ENCODE assay signal across 21 cellular contexts in the genomic region with DNA sequence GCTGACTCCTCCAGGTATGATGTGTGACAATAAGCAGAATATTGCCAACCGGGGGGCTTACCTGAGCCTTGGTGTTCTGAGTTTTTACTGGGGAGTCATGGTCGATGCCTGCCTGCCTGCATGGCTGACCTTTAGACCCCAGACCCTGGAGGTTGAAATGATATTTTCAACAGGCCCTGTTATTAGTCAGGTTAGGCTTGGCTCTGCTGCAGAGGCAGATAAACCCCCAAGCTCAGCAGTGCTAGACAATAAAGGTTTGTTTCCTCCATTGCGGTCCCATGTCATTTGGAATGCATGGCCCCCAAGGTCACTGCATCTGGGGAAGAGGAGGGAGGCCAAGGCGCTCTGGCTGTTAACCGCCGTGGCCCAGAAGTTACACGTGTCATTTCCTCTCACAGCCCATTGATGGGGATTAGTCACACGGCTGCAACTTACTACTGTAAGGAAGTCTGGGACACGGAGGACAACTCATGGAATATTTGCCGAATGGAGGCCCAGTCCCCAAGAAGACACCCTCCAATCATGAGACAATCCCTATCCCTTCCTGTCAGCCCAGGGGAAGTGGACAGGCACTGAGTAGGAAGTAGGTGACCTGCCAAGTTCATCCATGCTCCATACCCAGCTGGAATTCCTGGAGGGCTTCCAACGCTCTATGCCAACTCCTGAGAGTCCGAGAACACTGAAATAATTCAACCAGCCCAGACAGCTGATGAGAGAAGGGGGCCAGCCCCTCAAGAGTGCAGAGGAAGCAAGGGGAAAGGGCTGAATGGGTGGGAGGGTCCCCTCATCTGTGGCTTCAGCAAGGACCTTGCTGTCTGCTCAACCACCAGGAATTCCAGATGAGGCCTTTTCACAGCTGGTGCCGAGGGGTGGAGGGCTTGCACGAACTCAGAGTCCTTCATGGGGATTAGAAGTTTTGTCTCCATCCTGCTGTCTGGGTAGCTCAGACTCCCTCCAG.
"Had no signal": no experiment of that assay in that cellular context is flagged by ENCODE, and none has a peak within 500 bp of the region (broad histone marks: within the 10 kb centered on the region; RNA-seq: fewer than 3 reads in every experiment).

No MANE protein-coding gene starts in this region.

- H3K27me3 ChIP-seq: colonic mucosa, right atrium auricular region, upper lobe of left lung had no signal

- ATAC-seq: activated CD4-positive, CD25-positive, alpha-beta regulatory T cell treated with anti-CD3 and anti-CD28 coated beads, Interleukin-2, amount 50 U/mL, for 24 hours; activated CD8-positive, alpha-beta T cell treated with anti-CD3 and anti-CD28 coated beads, Interleukin-2, amount 10 ng/mL, durations not matched to agents 7 days and 5 days; activated naive CD8-positive, alpha-beta T cell treated with anti-CD3 and anti-CD28 coated beads, Interleukin-2, amount 50 U/mL, for 24 hours; lower lobe of right lung; stimulated activated naive CD8-positive, alpha-beta T cell treated with anti-CD3 and anti-CD28 coated beads, Interleukin-15, amount 100 ng/mL, for 72 hours had no signal

- H3K4me1 ChIP-seq: colonic mucosa, lower lobe of right lung, prostate gland, right atrium auricular region, upper lobe of left lung had no signal

- H3K36me3 ChIP-seq: colonic mucosa, lower lobe of right lung, prostate gland, right atrium auricular region, upper lobe of left lung had no signal

- H3K27ac ChIP-seq: colonic mucosa, lower lobe of right lung, prostate gland, right atrium auricular region, upper lobe of left lung had no signal

- DNase-seq: activated CD4-positive, alpha-beta T cell treated with anti-CD3 and anti-CD28 coated beads, Interleukin-2, amount 10 ng/mL, durations not matched to agents 7 days and 5 days; activated CD8-positive, alpha-beta T cell treated with anti-CD3 and anti-CD28 coated beads, Interleukin-2, amount 10 ng/mL, durations not matched to agents 7 days and 5 days; activated naive CD4-positive, alpha-beta T cell treated with anti-CD3 and anti-CD28 coated beads for 36 hours; activated naive CD8-positive, alpha-beta T cell treated with anti-CD3 and anti-CD28 coated beads, Interleukin-2, amount 50 U/mL, for 24 hours; activated T-cell treated with anti-CD3 and anti-CD28 coated beads, Interleukin-2, amount 50 U/mL, for 24 hours; colonic mucosa; erythroblast; foreskin melanocyte; islet precursor cell; lower lobe of right lung; midbrain; small intestine; stimulated activated CD4-positive, alpha-beta T cell treated with anti-CD3 and anti-CD28 coated beads, Interleukin-15, amount 100 ng/mL, for 24 hours; stimulated activated CD4-positive, alpha-beta T cell treated with anti-CD3 and anti-CD28 coated beads, Interleukin-2, amount 100 ng/mL, for 48 hours; stimulated activated naive CD8-positive, alpha-beta T cell treated with anti-CD3 and anti-CD28 coated beads, Interleukin-15, amount 100 ng/mL, for 72 hours; T1000; upper lobe of left lung had no signal

- FAIRE-seq: endometrium, small intestine had no signal

- H3K4me3 ChIP-seq: colonic mucosa, lower lobe of right lung, prostate gland, right atrium auricular region, upper lobe of left lung had no signal

- H3K9me3 ChIP-seq: colonic mucosa, lower lobe of right lung, prostate gland, upper lobe of left lung had no signal
